8 cellular contexts compared by ENCODE assay signal in genomic region chr14:75293920-75294648, GRCh38. TPM values are rescaled to one million over a fixed set of nuclear protein-coding genes. Genes with fewer than 3 reads are reported as not detected.
DNase-seq lines count a peak whose midpoint lies in the region; ATAC-seq and TF ChIP-seq lines count a peak whose summit lies in the region.

No MANE protein-coding gene starts in this region.

- no peaks in the 10 kb centered on the region for H3K9me3 ChIP-seq in Panc1 (ENCODE audit: control insufficient read depth, insufficient read depth, low read depth, low read length)
- H3K9me3 ChIP-seq in muscle layer of duodenum (ENCODE audit: control insufficient read depth in 1 of 2, low read length in 2 of 2), result no peaks in the 10 kb centered on the region

- peak overlapping the region; percentile 83; the same call in 1 of the 2 replicates for H3K9ac ChIP-seq in KMS-11

- POLR2A ChIA-PET in Panc1 (lab: Charles Lee), result interaction anchor here (0.6 to 0.9 kb wide), 4 partner anchors 10 to 367 kb away, joined by 3 to 10 read pairs (median 5); partner anchors contain the start of gene TTLL5

- H3K27ac ChIP-seq in KMS-11 (peak overlapping the region; percentile 53; the same call in 1 of the 2 replicates), Panc1 (ENCODE audit: low read length) (no peak overlapping the region; the same call in 1 of the 2 replicates), muscle layer of duodenum (ENCODE audit: low read length) (peak overlapping the region; percentile 99)

- H3K4me2 ChIP-seq in KMS-11, result peak overlapping the region; percentile 68

- CTCF ChIA-PET in Panc1 (lab: Charles Lee), result interaction anchor here (0.6 kb wide), 1 partner anchor 195 kb away, joined by 12 read pairs; no protein-coding TSS in a partner anchor

- TF ChIP-seq CTCF in KMS-11 (conservative IDR thresholded peaks at IDR 0.05; ENCODE audit: low read depth, low read length), result no peak
- no peak for TF ChIP-seq CTCF in Panc1 (IDR thresholded peaks at IDR 0.05)

- H3K4me3 ChIP-seq in KMS-11 (IDR thresholded peaks at IDR 0.05; ENCODE audit: insufficient read depth, low read depth, low read length) (no peak overlapping the region), Panc1 (ENCODE audit: low read depth in 2 of 2, low read length in 2 of 2) (peak overlapping the region; percentile 65 to 69), muscle layer of duodenum (ENCODE audit: low read depth in 1 of 2, low read length in 2 of 2) (peak overlapping the region; percentile 59 to 83)

- peak; percentile 96 for ATAC-seq in GM21825 (IDR thresholded peaks at IDR 0.05; ENCODE audit: unreplicated experiment)
- ATAC-seq in Panc1, result peak; percentile 95
- peak; percentile 92 for ATAC-seq in esophagus mucosa

- peak overlapping the region; percentile 59; the same call in 1 of the 2 replicates for H2AFZ ChIP-seq in KMS-11 (ENCODE audit: low read depth)

- intact Hi-C loops in Panc1 (cut with micrococcal nuclease; ENCODE audit: unreplicated experiment), result loop anchor here (10.0 kb wide), 1 partner anchor 429 kb away; no protein-coding TSS in a partner anchor

- in situ Hi-C loops in Panc1 (cut with HindIII; ENCODE audit: low pct_unique_long_range_greater_than_20kb, low sequenced_read_pairs), result no loop called here

- H3K27me3 ChIP-seq in KMS-11 (ENCODE audit: insufficient read depth, low read depth) (no peaks in the 10 kb centered on the region; the same call in 1 of the 2 replicates), Panc1 (ENCODE audit: control insufficient read depth, insufficient read depth, low read length) (no peaks in the 10 kb centered on the region), muscle layer of duodenum (ENCODE audit: low read depth, low read length) (no peaks in the 10 kb centered on the region)

- H3K36me3 ChIP-seq in KMS-11 (ENCODE audit: insufficient read depth) (no peaks in the 10 kb centered on the region), Panc1 (ENCODE audit: control insufficient read depth, insufficient read depth, low read length) (no peaks in the 10 kb centered on the region), muscle layer of duodenum (ENCODE audit: control insufficient read depth in 1 of 2, insufficient read depth in 2 of 2, low read length in 2 of 2) (peaks cover 0 to 12% of the 10 kb centered on the region in 2 donors)

- H3K4me1 ChIP-seq in KMS-11 (ENCODE audit: low read depth, poor library complexity, severe bottlenecking), result peaks cover 10% of the 10 kb centered on the region
- H3K4me1 ChIP-seq in Panc1 (ENCODE audit: control insufficient read depth, insufficient read depth, low read length), result no peaks in the 10 kb centered on the region
- peaks cover 7 to 14% of the 10 kb centered on the region in 2 donors for H3K4me1 ChIP-seq in muscle layer of duodenum (ENCODE audit: control insufficient read depth in 1 of 2, insufficient read depth in 2 of 2, low read length in 2 of 2)

- H4K20me1 ChIP-seq in KMS-11 (ENCODE audit: insufficient read depth), result no peaks in the 10 kb centered on the region

- no peaks in the 10 kb centered on the region for H3K79me2 ChIP-seq in KMS-11 (ENCODE audit: insufficient read depth, low read depth)

- BruUV-seq in Panc1 (replicated peaks; lab: Mats Ljungman, UMichigan), result no TSS peak

- DNase-seq in DMS53 (lab: John Stamatoyannopoulos, UW) (peak; percentile 98), Panc1 (ENCODE audit: low read depth, low spot score) (no peak)
- peak; percentile 94 to 96 for DNase-seq in activated T-cell treated with anti-CD3 and anti-CD28 coated beads, Interleukin-2, amount 50 U/mL, for 48 hours
- peak; percentile 81 for DNase-seq in stimulated activated CD8-positive, alpha-beta memory T cell treated with anti-CD3 and anti-CD28 coated beads, Interleukin-7, amount 100 ng/mL, for 24 hours (ENCODE audit: low read depth)

RNA-seq across cellular contexts. Expression of gene FOS, which starts 15.5 kb away (rescaled TPM):
- total RNA-seq in Panc1 (2021; ENCODE audit: unreplicated experiment), result 26.8 TPM
- 10.0 TPM for polyA plus RNA-seq in Panc1 (2012; ENCODE audit: insufficient read length)
- 125 TPM for total RNA-seq in esophagus mucosa
